Comparison of ENCODE assay signal across 8 cellular contexts in genomic region chr7:73742753-73743641, GRCh38. TPM values are rescaled to one million over a fixed set of nuclear protein-coding genes. Genes with fewer than 3 reads are reported as not detected.
DNase-seq lines count a peak whose midpoint lies in the region; ATAC-seq and TF ChIP-seq lines count a peak whose summit lies in the region.

No MANE protein-coding gene starts in this region.

- peak overlapping the region; percentile 95 for H3K4me2 ChIP-seq in HCT116 (ENCODE audit: low read length)

- peaks cover 2% of the 10 kb centered on the region for H3K4me1 Mint-ChIP-seq in T-helper 2 cell treated with Interferon-gamma antibody and Interleukin-4, amounts not matched to agents 5 μg/mL and 100 μg/mL, for 36 hours (ENCODE audit: low read depth)

- no peaks in the 10 kb centered on the region for H3K9me3 Mint-ChIP-seq in T-helper 2 cell treated with Interferon-gamma antibody and Interleukin-4, amounts not matched to agents 5 μg/mL and 100 μg/mL, for 36 hours

- CTCF ChIA-PET in HCT116 (lab: Charles Lee), result interaction anchor here (1.1 kb wide), 1 partner anchor 108 kb away, joined by 3 read pairs; no protein-coding TSS in a partner anchor

- no peaks in the 10 kb centered on the region for H3K9me2 ChIP-seq in HCT116 (ENCODE audit: insufficient read depth)

- intact Hi-C loops in HCT116 (cut with micrococcal nuclease) (loop anchor here (2.0 to 5.0 kb wide), 2 partner anchors 64 to 112 kb away; no protein-coding TSS in a partner anchor), esophagus squamous epithelium (cut with DNase I) (no loop called here), posterior vena cava (cut with DNase I) (no loop called here)

- TF ChIP-seq POLR2A in HCT116 (IDR thresholded peaks at IDR 0.05; ENCODE audit: borderline replicate concordance, extremely low read depth, insufficient read depth, insufficient read length) (no peak), esophagus squamous epithelium (IDR thresholded peaks at IDR 0.05) (peak in 1 of 4 donors; percentile 29)

- no peaks in the 10 kb centered on the region for H3K27me3 Mint-ChIP-seq in T-helper 2 cell treated with Interferon-gamma antibody and Interleukin-4, amounts not matched to agents 5 μg/mL and 100 μg/mL, for 36 hours (ENCODE audit: low read depth)

- no peak for TF ChIP-seq RAD21 in HCT116 (IDR thresholded peaks at IDR 0.05; ENCODE audit: low read depth)

- no peaks in the 10 kb centered on the region for H3K36me3 ChIP-seq in HCT116 (ENCODE audit: control insufficient read depth in 1 of 2, insufficient read depth in 2 of 2, low read length in 2 of 2)
- no peaks in the 10 kb centered on the region for H3K36me3 ChIP-seq in esophagus squamous epithelium

- ATAC-seq in HCT116 (peak; percentile 53), GM18907 (IDR thresholded peaks at IDR 0.05; ENCODE audit: unreplicated experiment) (no peak), GM19023 (IDR thresholded peaks at IDR 0.05; ENCODE audit: unreplicated experiment) (no peak), GM19452 (IDR thresholded peaks at IDR 0.05; ENCODE audit: unreplicated experiment) (no peak)

- WGBS in esophagus squamous epithelium, 2 donors, result 22 to 28% methylated on average over 12 to 18 of the region's 35 CpGs

- DNase-seq in HCT116 (ENCODE audit: low read depth, low spot score) (peak; percentile 96), NCI-H526 (lab: John Stamatoyannopoulos, UW) (peak; percentile 96 to 98), esophagus squamous epithelium (lab: John Stamatoyannopoulos, UW) (no peak), posterior vena cava (ENCODE audit: low spot score) (peak; percentile 85)
- no peak for DNase-seq in T-helper 2 cell treated with Interferon-gamma antibody and Interleukin-4, amounts not matched to agents 5 μg/mL and 100 μg/mL, for 36 hours (ENCODE audit: low spot score)

- peak overlapping the region; percentile 94 for H3K27ac ChIP-seq in HCT116 (ENCODE audit: low read depth, low read length)
- H3K27ac ChIP-seq in esophagus squamous epithelium, result peak overlapping the region; percentile 77 to 94 (median 88)

- H3K4me3 ChIP-seq in HCT116 (replicated peaks in 1 of 2; ENCODE audit: low read depth in 1 of 2, low read length in 2 of 2) (peak overlapping the region; percentile 31 to 51), esophagus squamous epithelium (peak overlapping the region; percentile 13 to 23 (median 15))

- H2AFZ ChIP-seq in HCT116 (ENCODE audit: low read depth, low read length, poor library complexity, severe bottlenecking), result no peak overlapping the region

- POLR2A ChIA-PET in HCT116 (lab: Charles Lee), result interaction anchor here (0.6 to 5.8 kb wide), 4 partner anchors 27 to 111 kb away, joined by 3 to 43 read pairs (median 3); partner anchors contain the start of genes CLDN3 and CLDN4

- peak in 2 of 3 experiments; percentile 7 to 13; a peak in 1 of 6 replicates for TF ChIP-seq CTCF in HCT116 (IDR thresholded peaks at IDR 0.05 in 2 of 3, conservative IDR thresholded peaks at IDR 0.05 in 1 of 3; ENCODE audit: borderline replicate concordance in 1 of 3, insufficient read depth in 1 of 3, low read depth in 2 of 3, low read length in 2 of 3)
- no peak for TF ChIP-seq CTCF in esophagus squamous epithelium (IDR thresholded peaks at IDR 0.05)

- H3K9ac ChIP-seq in HCT116 (ENCODE audit: low read length), result peak overlapping the region; percentile 79

- H3K27me3 ChIP-seq in HCT116 (ENCODE audit: insufficient read depth, low read length), result no peaks in the 10 kb centered on the region
- H3K27me3 ChIP-seq in esophagus squamous epithelium, result no peaks in the 10 kb centered on the region

- H3K9me3 ChIP-seq in HCT116 (ENCODE audit: control insufficient read depth in 1 of 2, insufficient read depth in 1 of 2, low read depth in 1 of 2, low read length in 2 of 2) (no peaks in the 10 kb centered on the region), esophagus squamous epithelium (no peaks in the 10 kb centered on the region)

- no peak overlapping the region for H3K4me3 Mint-ChIP-seq in T-helper 2 cell treated with Interferon-gamma antibody and Interleukin-4, amounts not matched to agents 5 μg/mL and 100 μg/mL, for 36 hours

- H3K36me3 Mint-ChIP-seq in T-helper 2 cell treated with Interferon-gamma antibody and Interleukin-4, amounts not matched to agents 5 μg/mL and 100 μg/mL, for 36 hours (ENCODE audit: low read depth), result no peaks in the 10 kb centered on the region

- H3K4me1 ChIP-seq in HCT116 (ENCODE audit: control insufficient read depth in 1 of 2, insufficient read depth in 2 of 2, low read length in 2 of 2) (peaks cover 46 to 60% of the 10 kb centered on the region in 2 experiments), esophagus squamous epithelium (peaks cover 11 to 70% (median 23%) of the 10 kb centered on the region in 3 donors)

- H3K27ac Mint-ChIP-seq in T-helper 2 cell treated with Interferon-gamma antibody and Interleukin-4, amounts not matched to agents 5 μg/mL and 100 μg/mL, for 36 hours, result no peak overlapping the region

- no TSS peak for BruUV-seq in HCT116 (replicated peaks; lab: Mats Ljungman, UMichigan)

- RAD21 ChIA-PET in HCT116 (lab: Charles Lee; ENCODE audit: low non-redundant PET in 1 of 2, low total read pairs in 2 of 2, uncharacterized antibody in 2 of 2, unreplicated experiment in 2 of 2), result no interaction called here

- peaks cover 15% of the 10 kb centered on the region for H3K79me2 ChIP-seq in HCT116 (ENCODE audit: insufficient read depth, low read length)

- no peaks in the 10 kb centered on the region for H4K20me1 ChIP-seq in HCT116 (ENCODE audit: insufficient read depth)

TF ChIP-seq in HCT116, 20 proteins besides CTCF, POLR2A, EP300 and RAD21:
- TF ChIP-seq TCF7L2 (IDR thresholded peaks at IDR 0.05; ENCODE audit: borderline replicate concordance, extremely low read depth, insufficient read depth, insufficient read length) (peak; percentile 33), SP1 (IDR thresholded peaks at IDR 0.05; ENCODE audit: low read depth) (no peak), ZFX (IDR thresholded peaks at IDR 0.05) (peak; percentile 48; the same call in 1 of the 2 replicates), CEBPB (IDR thresholded peaks at IDR 0.05; ENCODE audit: low read depth) (no peak), EZH2phosphoT487 (IDR thresholded peaks at IDR 0.05; ENCODE audit: borderline replicate concordance) (no peak), YY1 (IDR thresholded peaks at IDR 0.05; ENCODE audit: extremely low read depth, insufficient replicate concordance, low read depth, low read length) (peak; percentile 71), POLR2AphosphoS5 (IDR thresholded peaks at IDR 0.05; ENCODE audit: low read depth, low read length) (peak; percentile 77)

RNA-seq across cellular contexts. Expression of gene ABHD11, which starts 4.4 kb away (rescaled TPM):
- total RNA-seq in HCT116 (2021; ENCODE audit: unreplicated experiment) (69.8 TPM), esophagus squamous epithelium (10 to 100 TPM in 3 of 4 donors, 1 to 10 TPM in 1; 8.3 to 22.6 (median 19.3) TPM), posterior vena cava (1 to 10 TPM; 7.0 to 7.1 TPM)
- polyA plus RNA-seq in HCT116 (2012), result 56.8 and 61.1 TPM in 2 replicates

RNA-seq across cellular contexts. Expression of gene STX1A, which starts 23.5 kb away (rescaled TPM):
- total RNA-seq in HCT116 (2021; ENCODE audit: unreplicated experiment) (39.4 TPM), esophagus squamous epithelium (1 to 10 TPM in 3 of 4 donors, under 1 TPM in 1; 0.94 to 4.0 (median 1.8) TPM), posterior vena cava (1 to 10 TPM; 3.4 to 4.0 TPM)
- 41.2 and 46.8 TPM in 2 replicates for polyA plus RNA-seq in HCT116 (2012)

RNA-seq across cellular contexts. Expression of gene CLDN3, which starts 27.1 kb away (rescaled TPM):
- total RNA-seq in HCT116 (2021; ENCODE audit: unreplicated experiment), result 19.2 TPM
- polyA plus RNA-seq in HCT116 (2012), result 41.6 and 56.2 TPM in 2 replicates
- total RNA-seq in esophagus squamous epithelium, result 1 to 10 TPM in 1 of 4 donors, not detected in 3; 1.3 TPM
- total RNA-seq in posterior vena cava, result not detected

RNA-seq across cellular contexts. Expression of gene BUD23, which starts 59.6 kb away (rescaled TPM):
- total RNA-seq in HCT116 (2021; ENCODE audit: unreplicated experiment) (168 TPM), esophagus squamous epithelium (10 to 100 TPM; 24.9 to 44.7 (median 42.6) TPM), posterior vena cava (10 to 100 TPM; 44.6 to 46.6 TPM)
- polyA plus RNA-seq in HCT116 (2012), result 148 and 164 TPM in 2 replicates

RNA-seq across cellular contexts. Expression of gene DNAJC30, which starts 59.7 kb away (rescaled TPM):
- total RNA-seq in HCT116 (2021; ENCODE audit: unreplicated experiment), result 8.5 TPM
- 3.4 and 5.1 TPM in 2 replicates for polyA plus RNA-seq in HCT116 (2012)
- 1 to 10 TPM; 2.7 to 5.7 (median 4.8) TPM for total RNA-seq in esophagus squamous epithelium
- 1 to 10 TPM; 6.2 to 7.7 TPM for total RNA-seq in posterior vena cava

Comparison
In these comparisons a context has a peak if more than half of its experiments do, and no peak if none do; other contexts are left out.
1. DNase-seq: peak in HCT116 (single experiment), NCI-H526 (2 of 2) and posterior vena cava (single experiment); none in esophagus squamous epithelium (single experiment) and T-helper 2 cell treated with Interferon-gamma antibody and Interleukin-4, amounts not matched to agents 5 μg/mL and 100 μg/mL, for 36 hours (single experiment).
2. CTCF ChIP-seq: peak in HCT116 (2 of 3); none in esophagus squamous epithelium (0 of 6).